ENCODE assay signal across 19 cellular contexts in genomic region chr16:6827931-6828330, GRCh38.
DNase-seq lines count a peak whose midpoint lies in the region; ATAC-seq lines count a peak whose summit lies in the region.
"Had no signal": no experiment of that assay in that cellular context is flagged by ENCODE, and none has a peak within 500 bp of the region (broad histone marks: within the 10 kb centered on the region; RNA-seq: fewer than 3 reads in every experiment).

No MANE protein-coding gene starts in this region.

- H2BK12ac ChIP-seq in neuronal stem cell (ENCODE audit: low read length) = no peak overlapping the region

- peak overlapping the region; percentile 41 to 93 (median 67); a peak in 20 of 22 replicates for H3K4me2 ChIP-seq in BLaER1 treated with 17β-estradiol and CSF1 and Interleukin-3, amounts not matched to agents 10 nM and 100 nM
- no peak overlapping the region for H3K4me2 ChIP-seq in neuronal stem cell (ENCODE audit: insufficient read depth, low read length, poor library complexity, severe bottlenecking)
- H3K4me2 ChIP-seq: A549 had no signal

- no peaks in the 10 kb centered on the region for H3K36me3 Mint-ChIP-seq in dendritic cell treated with granulocyte-macrophage colony-stimulating factor and Interleukin-4, amounts not matched to agents 40 ng/mL and 50 ng/mL, for 4 days (ENCODE audit: low read depth)
- H3K36me3 Mint-ChIP-seq: CD4-positive, alpha-beta memory T cell had no signal

- no peaks in the 10 kb centered on the region for H3K36me3 ChIP-seq in BLaER1 treated with 17β-estradiol and CSF1 and Interleukin-3, amounts not matched to agents 10 nM and 100 nM
- no peaks in the 10 kb centered on the region for H3K36me3 ChIP-seq in neuronal stem cell (replicated peaks in 1 of 2; ENCODE audit: control insufficient read depth in 2 of 2, insufficient read depth in 2 of 2, low read length in 2 of 2)
- H3K36me3 ChIP-seq: BE2C had no signal

- no peak overlapping the region for H3K14ac ChIP-seq in neuronal stem cell (ENCODE audit: low read length)

- no peak overlapping the region for H3K23ac ChIP-seq in neuronal stem cell (ENCODE audit: low read depth, low read length, poor library complexity)

- H2AFZ ChIP-seq in neuronal stem cell (ENCODE audit: low read length) = no peak overlapping the region

- no peak overlapping the region for H3K4ac ChIP-seq in neuronal stem cell (ENCODE audit: low read length)

- no peak overlapping the region for H3K4me3 ChIP-seq in BLaER1 treated with 17β-estradiol and CSF1 and Interleukin-3, amounts not matched to agents 10 nM and 100 nM
- H3K4me3 ChIP-seq in neuronal stem cell (ENCODE audit: low read length in 2 of 2) = no peak overlapping the region
- H3K4me3 ChIP-seq: A549, GM12878 had no signal

- no peak overlapping the region for H2BK5ac ChIP-seq in neuronal stem cell (ENCODE audit: low read length)

- no peak overlapping the region for H3K4me3 Mint-ChIP-seq in dendritic cell treated with granulocyte-macrophage colony-stimulating factor and Interleukin-4, amounts not matched to agents 40 ng/mL and 50 ng/mL, for 4 days
- H3K4me3 Mint-ChIP-seq: CD4-positive, alpha-beta memory T cell had no signal

- no peak overlapping the region for H2BK120ac ChIP-seq in neuronal stem cell (ENCODE audit: low read depth, low read length)

- in situ Hi-C loops in G401 (cut with HindIII; ENCODE audit: low sequenced_read_pairs) = no loop called here

- no peak overlapping the region for H2BK15ac ChIP-seq in neuronal stem cell (ENCODE audit: low read length)

- H3K9ac ChIP-seq in BLaER1 treated with 17β-estradiol and CSF1 and Interleukin-3, amounts not matched to agents 10 nM and 100 nM = peak overlapping the region in 4 of 11 experiments; percentile 25 to 68 (median 54); a peak in 5 of 22 replicates
- no peak overlapping the region for H3K9ac ChIP-seq in neuronal stem cell (ENCODE audit: low read depth, low read length, poor library complexity)

- no peaks in the 10 kb centered on the region for H3K27me3 Mint-ChIP-seq in dendritic cell treated with granulocyte-macrophage colony-stimulating factor and Interleukin-4, amounts not matched to agents 40 ng/mL and 50 ng/mL, for 4 days
- H3K27me3 Mint-ChIP-seq: CD4-positive, alpha-beta memory T cell had no signal

- peak overlapping the region; percentile 17 for H3K27ac Mint-ChIP-seq in dendritic cell treated with granulocyte-macrophage colony-stimulating factor and Interleukin-4, amounts not matched to agents 40 ng/mL and 50 ng/mL, for 4 days
- H3K27ac Mint-ChIP-seq: CD4-positive, alpha-beta memory T cell had no signal

- H3K27me3 ChIP-seq in BLaER1 treated with 17β-estradiol and CSF1 and Interleukin-3, amounts not matched to agents 10 nM and 100 nM = no peaks in the 10 kb centered on the region
- no peaks in the 10 kb centered on the region for H3K27me3 ChIP-seq in neuronal stem cell (ENCODE audit: control insufficient read depth in 3 of 3, insufficient read depth in 3 of 3, low read depth in 1 of 3, low read length in 3 of 3)
- H3K27me3 ChIP-seq: BE2C had no signal

- no CpG with 5 or more reads among the region's 1 CpG for WGBS in neuronal stem cell (ENCODE audit: extremely low coverage in 2 of 2, insufficient read length in 2 of 2, insufficient replicate concordance in 1 of 2), 2 donors

- peaks cover 8 to 62% (median 35%) of the 10 kb centered on the region in 10 experiments; a peak in 18 of 20 replicates for H3K4me1 ChIP-seq in BLaER1 treated with 17β-estradiol and CSF1 and Interleukin-3, amounts not matched to agents 10 nM and 100 nM
- H3K4me1 ChIP-seq in neuronal stem cell (ENCODE audit: control insufficient read depth in 2 of 2, insufficient read depth in 1 of 2, low read depth in 1 of 2, low read length in 2 of 2) = peaks cover 0 to 1% of the 10 kb centered on the region in 2 donors
- H3K4me1 ChIP-seq: A549, BE2C had no signal

- intact Hi-C loops in dendritic cell treated with granulocyte-macrophage colony-stimulating factor and Interleukin-4, amounts not matched to agents 40 ng/mL and 50 ng/mL, for 4 days (cut with micrococcal nuclease) = no loop called here
- intact Hi-C loops in Right ventricle myocardium inferior (cut with DNase I) = no loop called here

- H2AK5ac ChIP-seq in neuronal stem cell (ENCODE audit: low read depth, low read length) = no peak overlapping the region

- H3K27ac ChIP-seq in BLaER1 treated with 17β-estradiol and CSF1 and Interleukin-3, amounts not matched to agents 10 nM and 100 nM = peak overlapping the region in 9 of 11 experiments; percentile 43 to 75 (median 63); a peak in 16 of 22 replicates
- no peak overlapping the region for H3K27ac ChIP-seq in neuronal stem cell (replicated peaks; ENCODE audit: low read length)
- H3K27ac ChIP-seq: A549 had no signal

- H3K18ac ChIP-seq in neuronal stem cell (ENCODE audit: low read length) = no peak overlapping the region

- H4K91ac ChIP-seq in neuronal stem cell (ENCODE audit: low read depth, low read length, poor library complexity) = no peak overlapping the region

- H3K9me3 ChIP-seq in BLaER1 treated with 17β-estradiol and CSF1 and Interleukin-3, amounts not matched to agents 10 nM and 100 nM (replicated peaks in 1 of 11) = no peaks in the 10 kb centered on the region; a peak in 2 of 22 replicates
- no peaks in the 10 kb centered on the region for H3K9me3 ChIP-seq in neuronal stem cell (replicated peaks in 1 of 2; ENCODE audit: control insufficient read depth in 2 of 2, insufficient read depth in 1 of 2, low read depth in 1 of 2, low read length in 2 of 2)
- H3K9me3 ChIP-seq: A549, BE2C had no signal

- DNase-seq in G401 (ENCODE audit: low spot score) (peak; percentile 70), pons (ENCODE audit: low spot score) (peak; percentile 11), hepatic stellate cell (ENCODE audit: low spot score) (no peak), neuronal stem cell (ENCODE audit: low spot score) (no peak), Right ventricle myocardium inferior (ENCODE audit: missing footprints) (no peak)
- DNase-seq: 8988T; ACHN; AML-193; BE2C; CD4-positive, alpha-beta memory T cell; COR-L47; DMS153; DND-41; H7; HCEC 1CT had no signal

- no peak overlapping the region for H4K8ac ChIP-seq in neuronal stem cell (ENCODE audit: low read depth, low read length)

- H4K20me1 ChIP-seq in BLaER1 treated with 17β-estradiol and CSF1 and Interleukin-3, amounts not matched to agents 10 nM and 100 nM = no peaks in the 10 kb centered on the region

- peaks cover 10% of the 10 kb centered on the region for H3K4me1 Mint-ChIP-seq in dendritic cell treated with granulocyte-macrophage colony-stimulating factor and Interleukin-4, amounts not matched to agents 40 ng/mL and 50 ng/mL, for 4 days (ENCODE audit: low read depth)
- H3K4me1 Mint-ChIP-seq: CD4-positive, alpha-beta memory T cell had no signal

- H3K9me3 Mint-ChIP-seq in dendritic cell treated with granulocyte-macrophage colony-stimulating factor and Interleukin-4, amounts not matched to agents 40 ng/mL and 50 ng/mL, for 4 days = no peaks in the 10 kb centered on the region

- ATAC-seq in Right ventricle myocardium inferior = no peak
- ATAC-seq: A549, GM12878 had no signal

- no peaks in the 10 kb centered on the region for H3K79me1 ChIP-seq in neuronal stem cell (ENCODE audit: low read depth, low read length)

Comparison
In these comparisons a context has a peak if more than half of its experiments do, and no peak if none do; other contexts are left out.
1. DNase-seq: peak in G401 (single experiment) and pons (single experiment); none in hepatic stellate cell (single experiment), neuronal stem cell (single experiment) and Right ventricle myocardium inferior (single experiment).